In genomic region chr12:13918883-13919282, GRCh38 we compare ENCODE assay signal across 17 cellular contexts.
A peak's percentile ranks its signal among the peaks of the same experiment; 100 is the strongest.
DNase-seq lines count a peak whose midpoint lies in the region; ATAC-seq and TF ChIP-seq lines count a peak whose summit lies in the region.
"Had no signal": no experiment of that assay in that cellular context is flagged by ENCODE, and none has a peak within 500 bp of the region (broad histone marks: within the 10 kb centered on the region; RNA-seq: fewer than 3 reads in every experiment).

No MANE protein-coding gene starts in this region.

- H3K4me2 ChIP-seq in Karpas-422 (ENCODE audit: low read depth, low read length, poor library complexity, severe bottlenecking) = no peak overlapping the region
- H3K4me2 ChIP-seq: BLaER1 had no signal

- DNase-seq in GM13976 (ENCODE audit: low spot score) (peak; percentile 6), astrocyte of the hippocampus (ENCODE audit: low read depth, low spot score) (peak; percentile 7), Karpas-422 (no peak), body of pancreas (no peak)
- DNase-seq: CD4-positive, CD25-positive, alpha-beta regulatory T cell; CD8-positive, alpha-beta T cell; DMS 273 treated with DMSO at 0.1 percent for 48 hours; DMS79; EL; GDM1; GM23248; H7; HCEC 1CT had no signal

- no peaks in the 10 kb centered on the region for H3K9me2 ChIP-seq in Karpas-422 (replicated peaks; ENCODE audit: insufficient read depth, low read length)

- no peak overlapping the region for H3K9ac ChIP-seq in Karpas-422 (ENCODE audit: low read length)
- H3K9ac ChIP-seq: BLaER1, GM23248 had no signal

- no peaks in the 10 kb centered on the region for H3K79me2 ChIP-seq in Karpas-422 (ENCODE audit: low read length)

- H3K4me3 ChIP-seq in Karpas-422 (ENCODE audit: low read length) = no peak overlapping the region
- no peak overlapping the region for H3K4me3 ChIP-seq in body of pancreas
- H3K4me3 ChIP-seq: BLaER1, GM23248 had no signal

- H4K20me1 ChIP-seq in Karpas-422 (ENCODE audit: insufficient read depth, low read depth, low read length) = no peaks in the 10 kb centered on the region
- H4K20me1 ChIP-seq: BLaER1 had no signal

- TF ChIP-seq CTCF in GM13976 (IDR thresholded peaks at IDR 0.05; ENCODE audit: borderline replicate concordance, control extremely low read depth, extremely low read depth, insufficient read depth, missing control alignments) (no peak), body of pancreas (IDR thresholded peaks at IDR 0.05) (no peak)

- H3K4me1 ChIP-seq in Karpas-422 (ENCODE audit: low read length) (no peaks in the 10 kb centered on the region), body of pancreas (no peaks in the 10 kb centered on the region)

- intact Hi-C loops in body of pancreas (cut with DNase I) = no loop called here

- H3K27me3 ChIP-seq in Karpas-422 (ENCODE audit: low read length) (no peaks in the 10 kb centered on the region), body of pancreas (no peaks in the 10 kb centered on the region)
- H3K27me3 ChIP-seq: BLaER1 had no signal

- H2AFZ ChIP-seq in Karpas-422 (ENCODE audit: low read length) = no peak overlapping the region
- H2AFZ ChIP-seq: GM23248 had no signal

- H3K27ac ChIP-seq in Karpas-422 (ENCODE audit: low read length) = no peak overlapping the region
- H3K27ac ChIP-seq in body of pancreas = no peak overlapping the region
- H3K27ac ChIP-seq: BLaER1, C4-2B, GM23248 had no signal

- no peaks in the 10 kb centered on the region for H3K36me3 ChIP-seq in Karpas-422 (ENCODE audit: insufficient read depth, low read length)
- no peaks in the 10 kb centered on the region for H3K36me3 ChIP-seq in body of pancreas (replicated peaks in 1 of 2; ENCODE audit: insufficient read depth in 1 of 2, low read depth in 2 of 2)
- H3K36me3 ChIP-seq: BLaER1 had no signal

- WGBS in body of pancreas, 2 donors = 29 to 30% methylated on average over 2 of the region's 2 CpGs

- in situ Hi-C loops in GM13976 (cut with MboI; ENCODE audit: low sequenced_read_pairs, unreplicated experiment) = no loop called here

- ATAC-seq in HG02852 (IDR thresholded peaks at IDR 0.05; ENCODE audit: unreplicated experiment) (peak; percentile 66), GM19395 (IDR thresholded peaks at IDR 0.05; ENCODE audit: unreplicated experiment) (no peak), body of pancreas (no peak)
- ATAC-seq: CD8-positive, alpha-beta T cell had no signal

- TF ChIP-seq POLR2A in body of pancreas (IDR thresholded peaks at IDR 0.05) = no peak

- H3K9me3 ChIP-seq in Karpas-422 (ENCODE audit: low read length) (no peaks in the 10 kb centered on the region), body of pancreas (no peaks in the 10 kb centered on the region)
- H3K9me3 ChIP-seq: BLaER1 had no signal

Comparison
In these comparisons a context has a peak if more than half of its experiments do, and no peak if none do; other contexts are left out.
1. DNase-seq: peak in GM13976 (single experiment) and astrocyte of the hippocampus (single experiment); none in Karpas-422 (single experiment) and body of pancreas (0 of 4).